In genomic region chr7:158407581-158408331, GRCh38 we compare ENCODE assay signal across 9 cellular contexts.
DNase-seq lines count a peak whose midpoint lies in the region; ATAC-seq and TF ChIP-seq lines count a peak whose summit lies in the region.
"Had no signal": no experiment of that assay in that cellular context is flagged by ENCODE, and none has a peak within 500 bp of the region (broad histone marks: within the 10 kb centered on the region; RNA-seq: fewer than 3 reads in every experiment).

No MANE protein-coding gene starts in this region.

- no peaks in the 10 kb centered on the region for H3K27me3 ChIP-seq in ascending aorta

- H3K27me3 Mint-ChIP-seq in chondrocyte (ENCODE audit: low read depth), result peaks cover 9% of the 10 kb centered on the region
- H3K27me3 Mint-ChIP-seq in osteocyte (ENCODE audit: unreplicated experiment), result no peaks in the 10 kb centered on the region
- H3K27me3 Mint-ChIP-seq: B cell had no signal

- H3K9me3 Mint-ChIP-seq in chondrocyte (ENCODE audit: low read depth), result no peaks in the 10 kb centered on the region
- peaks cover 6% of the 10 kb centered on the region for H3K9me3 Mint-ChIP-seq in osteocyte (ENCODE audit: unreplicated experiment)

- no peak overlapping the region for H3K4me3 ChIP-seq in ascending aorta

- DNase-seq in NCI-H345 (lab: John Stamatoyannopoulos, UW), result peak; percentile 55
- DNase-seq in NCI-H345 treated with DMSO at 0.1 percent for 48 hours (lab: John Stamatoyannopoulos, UW; ENCODE audit: unreplicated experiment), result no peak
- peak; percentile 56 for DNase-seq in NCI-H2107 treated with DMSO at 0.1 percent for 48 hours (lab: John Stamatoyannopoulos, UW; ENCODE audit: unreplicated experiment)
- peak; percentile 65 for DNase-seq in chondrocyte (ENCODE audit: low spot score)
- no peak for DNase-seq in osteocyte (ENCODE audit: extremely low spot score, unreplicated experiment)
- no peak for DNase-seq in stimulated activated CD4-positive, alpha-beta T cell treated with anti-CD3 and anti-CD28 coated beads, Interleukin-2, amount 100 ng/mL, for 24 hours
- no peak for DNase-seq in ascending aorta (ENCODE audit: low spot score in 2 of 2)

- no peaks in the 10 kb centered on the region for H3K9me3 ChIP-seq in ascending aorta

- H3K27ac Mint-ChIP-seq in chondrocyte (ENCODE audit: unreplicated experiment) (no peak overlapping the region), osteocyte (ENCODE audit: unreplicated experiment) (no peak overlapping the region)
- H3K27ac Mint-ChIP-seq: B cell had no signal

- H3K36me3 Mint-ChIP-seq in chondrocyte (ENCODE audit: low read depth) (no peaks in the 10 kb centered on the region), osteocyte (ENCODE audit: unreplicated experiment) (no peaks in the 10 kb centered on the region)

- no peak for ATAC-seq in HG02642 (IDR thresholded peaks at IDR 0.05; ENCODE audit: poor library complexity, unreplicated experiment)

- intact Hi-C loops in ascending aorta (cut with DNase I), result no loop called here

- TF ChIP-seq CTCF in chondrocyte (IDR thresholded peaks at IDR 0.05) (peak; percentile 79), osteocyte (IDR thresholded peaks at IDR 0.05) (peak; percentile 41), ascending aorta (IDR thresholded peaks at IDR 0.05) (no peak)

- H3K4me3 Mint-ChIP-seq in chondrocyte (ENCODE audit: unreplicated experiment) (no peak overlapping the region), osteocyte (ENCODE audit: unreplicated experiment) (no peak overlapping the region)
- H3K4me3 Mint-ChIP-seq: B cell had no signal

- no peaks in the 10 kb centered on the region for H3K36me3 ChIP-seq in ascending aorta

- no peaks in the 10 kb centered on the region for H3K4me1 ChIP-seq in ascending aorta

- no peak overlapping the region for H3K27ac ChIP-seq in ascending aorta

- no peaks in the 10 kb centered on the region for H3K4me1 Mint-ChIP-seq in chondrocyte (ENCODE audit: low read depth)
- no peaks in the 10 kb centered on the region for H3K4me1 Mint-ChIP-seq in osteocyte (ENCODE audit: unreplicated experiment)
- H3K4me1 Mint-ChIP-seq: B cell had no signal

Comparison
In these comparisons a context has a peak if more than half of its experiments do, and no peak if none do; other contexts are left out.
1. DNase-seq: peak in NCI-H345 (single experiment), NCI-H2107 treated with DMSO at 0.1 percent for 48 hours (single experiment) and chondrocyte (single experiment); none in NCI-H345 treated with DMSO at 0.1 percent for 48 hours (single experiment), osteocyte (single experiment), stimulated activated CD4-positive, alpha-beta T cell treated with anti-CD3 and anti-CD28 coated beads, Interleukin-2, amount 100 ng/mL, for 24 hours (0 of 2) and ascending aorta (0 of 2).
2. CTCF ChIP-seq: peak in chondrocyte (single experiment) and osteocyte (single experiment); none in ascending aorta (0 of 3).